8 cellular contexts compared by ENCODE assay signal in genomic region chr12:57090456-57090855, GRCh38. TPM values are rescaled to one million over a fixed set of nuclear protein-coding genes. Genes with fewer than 3 reads are reported as not detected.
DNase-seq lines count a peak whose midpoint lies in the region; ATAC-seq, FAIRE-seq and TF ChIP-seq lines count a peak whose summit lies in the region.

No MANE protein-coding gene starts in this region.

- H3K27me3 ChIP-seq in astrocyte (ENCODE audit: insufficient read depth, low read length) = no peaks in the 10 kb centered on the region
- H3K27me3 ChIP-seq in testis = no peaks in the 10 kb centered on the region

- H3K79me2 ChIP-seq in astrocyte (ENCODE audit: insufficient read depth, low read length) = peaks cover 54% of the 10 kb centered on the region

- peak overlapping the region; percentile 99 for H3K4me2 ChIP-seq in astrocyte (ENCODE audit: low read length)

- no peak for DNase-seq in activated T-cell treated with anti-CD3 and anti-CD28 coated beads, Interleukin-2, amount 50 U/mL, for 24 hours
- DNase-seq in activated T-cell treated with anti-CD3 and anti-CD28 coated beads, Interleukin-2, amount 50 U/mL, for 1 hour = no peak
- DNase-seq in astrocyte (ENCODE audit: low read depth) (no peak), left kidney (ENCODE audit: low read depth, low spot score) (peak; percentile 26), testis (no peak), GM19238 (ENCODE audit: insufficient read length, low spot score) (no peak)

- H3K4me3 Mint-ChIP-seq in activated T-cell treated with anti-CD3 and anti-CD28 coated beads, Interleukin-2, amount 50 U/mL, for 24 hours = peak overlapping the region; percentile 91
- H3K4me3 Mint-ChIP-seq in astrocyte (ENCODE audit: unreplicated experiment) = peak overlapping the region; percentile 98

- intact Hi-C loops in testis (cut with DNase I; ENCODE audit: low total_unique reads) = no loop called here

- H4K20me1 ChIP-seq in astrocyte (ENCODE audit: insufficient read depth, low read length) = peaks cover 53% of the 10 kb centered on the region

- peak overlapping the region; percentile 96 for H3K27ac Mint-ChIP-seq in activated T-cell treated with anti-CD3 and anti-CD28 coated beads, Interleukin-2, amount 50 U/mL, for 24 hours
- peak overlapping the region; percentile 63 for H3K27ac Mint-ChIP-seq in astrocyte (ENCODE audit: unreplicated experiment)

- peak overlapping the region; percentile 94 for H3K9ac ChIP-seq in astrocyte (ENCODE audit: low read length)

- no peaks in the 10 kb centered on the region for H3K9me3 Mint-ChIP-seq in activated T-cell treated with anti-CD3 and anti-CD28 coated beads, Interleukin-2, amount 50 U/mL, for 24 hours
- H3K9me3 Mint-ChIP-seq in astrocyte (ENCODE audit: unreplicated experiment) = no peaks in the 10 kb centered on the region

- TF ChIP-seq CTCF in astrocyte (IDR thresholded peaks at IDR 0.05; ENCODE audit: insufficient read depth, low read depth, low read length) = no peak
- no peak for TF ChIP-seq CTCF in testis (IDR thresholded peaks at IDR 0.05)

- H3K27ac ChIP-seq in astrocyte (ENCODE audit: low read depth, low read length) (no peak overlapping the region), testis (peak overlapping the region; percentile 96 to 100)

- no peak for FAIRE-seq in astrocyte (lab: Jason Lieb, UNC)

- WGBS in testis, 2 donors = 6 to 9% methylated on average over 6 of the region's 6 CpGs

- peaks cover 58% of the 10 kb centered on the region for H3K4me1 ChIP-seq in astrocyte (ENCODE audit: insufficient read depth, low read length)
- peaks cover 50% of the 10 kb centered on the region for H3K4me1 ChIP-seq in testis

- peaks cover 78% of the 10 kb centered on the region for H3K4me1 Mint-ChIP-seq in activated T-cell treated with anti-CD3 and anti-CD28 coated beads, Interleukin-2, amount 50 U/mL, for 24 hours (ENCODE audit: low read depth)
- peaks cover 44% of the 10 kb centered on the region for H3K4me1 Mint-ChIP-seq in astrocyte (ENCODE audit: low read depth, unreplicated experiment)

- H3K4me3 ChIP-seq in astrocyte (ENCODE audit: insufficient read depth, low read depth, low read length) = peak overlapping the region; percentile 93
- peak overlapping the region; percentile 80 to 88 for H3K4me3 ChIP-seq in testis

- TF ChIP-seq POLR2A in testis (IDR thresholded peaks at IDR 0.05) = no peak

- H3K36me3 ChIP-seq in astrocyte (ENCODE audit: insufficient read depth, low read length) (peaks cover 22% of the 10 kb centered on the region), testis (ENCODE audit: low read depth, missing control alignments) (no peaks in the 10 kb centered on the region)

- no peaks in the 10 kb centered on the region for H3K27me3 Mint-ChIP-seq in activated T-cell treated with anti-CD3 and anti-CD28 coated beads, Interleukin-2, amount 50 U/mL, for 24 hours
- no peaks in the 10 kb centered on the region for H3K27me3 Mint-ChIP-seq in astrocyte (ENCODE audit: low read depth, unreplicated experiment)

- no peak for ATAC-seq in HG02610 (IDR thresholded peaks at IDR 0.05; ENCODE audit: unreplicated experiment)
- no peak for ATAC-seq in HG03159 (IDR thresholded peaks at IDR 0.05; ENCODE audit: unreplicated experiment)

- H2AFZ ChIP-seq in astrocyte (ENCODE audit: low read depth, low read length) = no peak overlapping the region

- H3K9me3 ChIP-seq in astrocyte (ENCODE audit: insufficient read depth, low read depth, low read length) (no peaks in the 10 kb centered on the region), testis (no peaks in the 10 kb centered on the region)

- peaks cover 65% of the 10 kb centered on the region for H3K36me3 Mint-ChIP-seq in activated T-cell treated with anti-CD3 and anti-CD28 coated beads, Interleukin-2, amount 50 U/mL, for 24 hours (ENCODE audit: low read depth)
- peaks cover 17% of the 10 kb centered on the region for H3K36me3 Mint-ChIP-seq in astrocyte (ENCODE audit: low read depth, unreplicated experiment)

RNA-seq across cellular contexts. Expression of gene NAB2, which starts 1.5 kb away (rescaled TPM):
- total RNA-seq in astrocyte (36.6 and 37.8 TPM in 2 replicates), testis (10 to 100 TPM; 45.7 to 59.5 TPM)
- 31.4 TPM for polyA plus RNA-seq in testis (ENCODE audit: insufficient read depth, low read depth, low replicate concordance)

RNA-seq across cellular contexts. Expression of gene NEMP1, which starts 11.9 kb away (rescaled TPM):
- 9.4 and 10.6 TPM in 2 replicates for total RNA-seq in astrocyte
- 10 to 100 TPM; 18.1 to 18.2 TPM for total RNA-seq in testis
- 15.9 TPM for polyA plus RNA-seq in testis (ENCODE audit: insufficient read depth, low read depth, low replicate concordance)

RNA-seq across cellular contexts. Expression of gene STAT6, which starts 20.7 kb away (rescaled TPM):
- total RNA-seq in astrocyte = 33.8 and 36.2 TPM in 2 replicates
- 10 to 100 TPM; 66.2 to 81.5 TPM for total RNA-seq in testis
- 53.2 TPM for polyA plus RNA-seq in testis (ENCODE audit: insufficient read depth, low read depth, low replicate concordance)

RNA-seq across cellular contexts. Expression of gene LRP1, which starts 37.8 kb away (rescaled TPM):
- total RNA-seq in astrocyte = 369 and 397 TPM in 2 replicates
- total RNA-seq in testis = 100 to 1,000 TPM; 135 to 200 TPM
- 82.4 TPM for polyA plus RNA-seq in testis (ENCODE audit: insufficient read depth, low read depth, low replicate concordance)

RNA-seq across cellular contexts. Expression of gene MYO1A, which starts 40.5 kb away (rescaled TPM):
- total RNA-seq in astrocyte = 0.34 TPM in 1 of 2 replicates, not detected in the other
- total RNA-seq in testis = 1 to 10 TPM; 5.9 to 7.6 TPM
- polyA plus RNA-seq in testis (ENCODE audit: insufficient read depth, low read depth, low replicate concordance) = 5.4 TPM
